ENCODE assay signal across 1 cellular context in the genomic region with DNA sequence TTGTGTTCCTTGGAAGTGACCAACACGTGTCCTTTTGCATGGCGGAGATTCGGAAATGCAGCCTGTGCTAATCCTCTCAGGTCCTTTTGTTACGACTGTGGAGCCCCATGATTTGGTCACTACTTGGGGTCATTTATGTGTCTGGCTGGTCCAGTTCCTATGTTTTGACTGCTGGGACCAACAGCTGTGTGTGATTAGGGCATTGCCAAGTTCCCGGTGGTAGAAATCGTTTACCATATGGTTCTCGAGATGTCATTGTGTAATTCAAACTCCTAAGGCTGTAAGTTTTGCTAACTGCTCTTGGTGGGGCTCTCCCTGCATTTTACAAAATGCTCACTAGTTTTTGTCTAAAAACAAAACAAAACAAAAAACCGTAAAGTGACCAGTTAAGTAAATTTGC.
TF ChIP-seq lines count a peak whose summit lies in the region.

No MANE protein-coding gene starts in this region.

TF ChIP-seq in WTC11, 78 proteins besides CTCF, POLR2A, EP300 and RAD21 (continued from another document):
- TF ChIP-seq, protein P1, sequence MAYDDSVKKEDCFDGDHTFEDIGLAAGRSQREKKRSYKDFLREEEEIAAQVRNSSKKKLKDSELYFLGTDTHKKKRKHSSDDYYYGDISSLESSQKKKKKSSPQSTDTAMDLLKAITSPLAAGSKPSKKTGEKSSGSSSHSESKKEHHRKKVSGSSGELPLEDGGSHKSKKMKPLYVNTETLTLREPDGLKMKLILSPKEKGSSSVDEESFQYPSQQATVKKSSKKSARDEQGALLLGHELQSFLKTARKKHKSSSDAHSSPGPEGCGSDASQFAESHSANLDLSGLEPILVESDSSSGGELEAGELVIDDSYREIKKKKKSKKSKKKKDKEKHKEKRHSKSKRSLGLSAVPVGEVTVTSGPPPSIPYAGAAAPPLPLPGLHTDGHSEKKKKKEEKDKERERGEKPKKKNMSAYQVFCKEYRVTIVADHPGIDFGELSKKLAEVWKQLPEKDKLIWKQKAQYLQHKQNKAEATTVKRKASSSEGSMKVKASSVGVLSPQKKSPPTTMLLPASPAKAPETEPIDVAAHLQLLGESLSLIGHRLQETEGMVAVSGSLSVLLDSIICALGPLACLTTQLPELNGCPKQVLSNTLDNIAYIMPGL (CRISPR knock-in tag; IDR thresholded peaks at IDR 0.05) = no peak
- no peak for TF ChIP-seq CBFB (CRISPR knock-in tag; IDR thresholded peaks at IDR 0.05; ENCODE audit: low read depth)
- TF ChIP-seq, protein P2, sequence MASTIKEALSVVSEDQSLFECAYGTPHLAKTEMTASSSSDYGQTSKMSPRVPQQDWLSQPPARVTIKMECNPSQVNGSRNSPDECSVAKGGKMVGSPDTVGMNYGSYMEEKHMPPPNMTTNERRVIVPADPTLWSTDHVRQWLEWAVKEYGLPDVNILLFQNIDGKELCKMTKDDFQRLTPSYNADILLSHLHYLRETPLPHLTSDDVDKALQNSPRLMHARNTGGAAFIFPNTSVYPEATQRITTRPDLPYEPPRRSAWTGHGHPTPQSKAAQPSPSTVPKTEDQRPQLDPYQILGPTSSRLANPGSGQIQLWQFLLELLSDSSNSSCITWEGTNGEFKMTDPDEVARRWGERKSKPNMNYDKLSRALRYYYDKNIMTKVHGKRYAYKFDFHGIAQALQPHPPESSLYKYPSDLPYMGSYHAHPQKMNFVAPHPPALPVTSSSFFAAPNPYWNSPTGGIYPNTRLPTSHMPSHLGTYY (CRISPR knock-in tag; IDR thresholded peaks at IDR 0.05) = no peak
- TF ChIP-seq, protein P3, sequence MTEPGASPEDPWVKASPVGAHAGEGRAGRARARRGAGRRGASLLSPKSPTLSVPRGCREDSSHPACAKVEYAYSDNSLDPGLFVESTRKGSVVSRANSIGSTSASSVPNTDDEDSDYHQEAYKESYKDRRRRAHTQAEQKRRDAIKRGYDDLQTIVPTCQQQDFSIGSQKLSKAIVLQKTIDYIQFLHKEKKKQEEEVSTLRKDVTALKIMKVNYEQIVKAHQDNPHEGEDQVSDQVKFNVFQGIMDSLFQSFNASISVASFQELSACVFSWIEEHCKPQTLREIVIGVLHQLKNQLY (CRISPR knock-in tag; IDR thresholded peaks at IDR 0.05) = no peak
- TF ChIP-seq, protein P4, sequence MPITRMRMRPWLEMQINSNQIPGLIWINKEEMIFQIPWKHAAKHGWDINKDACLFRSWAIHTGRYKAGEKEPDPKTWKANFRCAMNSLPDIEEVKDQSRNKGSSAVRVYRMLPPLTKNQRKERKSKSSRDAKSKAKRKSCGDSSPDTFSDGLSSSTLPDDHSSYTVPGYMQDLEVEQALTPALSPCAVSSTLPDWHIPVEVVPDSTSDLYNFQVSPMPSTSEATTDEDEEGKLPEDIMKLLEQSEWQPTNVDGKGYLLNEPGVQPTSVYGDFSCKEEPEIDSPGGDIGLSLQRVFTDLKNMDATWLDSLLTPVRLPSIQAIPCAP (CRISPR knock-in tag; IDR thresholded peaks at IDR 0.05) = no peak
- TF ChIP-seq SOX15 (CRISPR knock-in tag; IDR thresholded peaks at IDR 0.05) = no peak
